Comparison of ENCODE assay signal across 20 cellular contexts in the genomic region with DNA sequence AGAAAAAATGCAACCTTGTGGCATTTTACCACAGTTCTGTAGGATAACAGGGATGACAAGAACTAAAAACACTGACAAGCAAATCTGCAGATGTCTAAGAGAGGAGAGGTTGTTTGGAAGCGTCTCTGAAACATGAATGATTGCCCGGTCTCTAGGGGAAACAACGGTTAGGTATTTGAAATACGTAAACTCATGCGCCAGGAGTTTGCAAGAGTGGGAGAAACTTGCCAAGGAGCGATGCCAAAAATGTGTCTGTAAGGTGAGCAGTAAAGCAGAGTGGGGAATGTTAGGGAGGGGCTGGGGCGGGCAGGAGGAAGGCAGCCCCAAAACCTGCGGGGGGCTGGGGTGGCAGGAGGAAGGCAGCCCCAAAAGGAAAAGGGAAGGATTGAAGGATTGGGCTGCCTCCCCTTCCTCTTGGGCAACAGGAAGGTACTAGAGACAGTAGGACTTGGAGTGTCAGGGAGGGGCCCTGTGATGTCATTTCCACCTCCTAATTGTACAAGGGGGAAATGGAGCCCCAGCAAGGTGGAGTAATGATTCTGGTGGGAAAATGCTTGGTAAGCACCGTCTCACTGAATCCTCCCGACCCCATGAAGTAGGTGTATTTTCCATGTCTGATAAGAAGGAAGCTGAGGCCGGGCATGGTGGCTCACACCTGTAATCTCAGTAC. TPM values are rescaled to one million over a fixed set of nuclear protein-coding genes. Genes with fewer than 3 reads are reported as not detected.
DNase-seq lines count a peak whose midpoint lies in the region; ATAC-seq, FAIRE-seq and TF ChIP-seq lines count a peak whose summit lies in the region.
"Had no signal": no experiment of that assay in that cellular context is flagged by ENCODE, and none has a peak within 500 bp of the region (broad histone marks: within the 10 kb centered on the region; RNA-seq: fewer than 3 reads in every experiment).

No MANE protein-coding gene starts in this region.

- no peak overlapping the region for H3K14ac ChIP-seq in H1 (ENCODE audit: insufficient read length)

- H3K4me1 ChIP-seq in H1 (replicated peaks in 1 of 4; ENCODE audit: control insufficient read depth in 3 of 4, insufficient read depth in 4 of 4, low read length in 3 of 4) (peaks cover 2 to 11% (median 8%) of the 10 kb centered on the region in 4 experiments; a peak in 6 of 7 replicates), keratinocyte (ENCODE audit: control insufficient read depth, extremely low read depth, insufficient read depth, low read length) (peaks cover 35% of the 10 kb centered on the region), rectal smooth muscle tissue (ENCODE audit: control insufficient read depth, insufficient read depth, low read length) (peaks cover 3% of the 10 kb centered on the region), kidney (ENCODE audit: control insufficient read depth in 1 of 2, insufficient read depth in 1 of 2, low read depth in 1 of 2, low read length in 2 of 2) (peaks cover 3 to 4% of the 10 kb centered on the region in 2 donors)

- H4K5ac ChIP-seq in H1 (ENCODE audit: insufficient read length, low read depth, low read length) = no peak overlapping the region

- H3K9me1 ChIP-seq in keratinocyte (ENCODE audit: control insufficient read depth, extremely low read depth, insufficient read depth, low read length) = peaks cover 3% of the 10 kb centered on the region

- WGBS in H1 (ENCODE audit: extremely low coverage in 1 of 2, insufficient coverage in 1 of 2, insufficient read length in 1 of 2, insufficient replicate concordance in 2 of 2, low coverage in 1 of 2, low lambda C conversion rate in 2 of 2, missing lambda C conversion rate in 1 of 2), 2 experiments = 90% methylated on average over 9 of the region's 11 CpGs; no CpG with 5 or more reads in 1 of the 2 experiments

- no peaks in the 10 kb centered on the region for H3K79me1 ChIP-seq in H1 (ENCODE audit: low read depth, low read length)

- H2BK5ac ChIP-seq in H1 (ENCODE audit: low read depth, low read length) = no peak overlapping the region

- POLR2A ChIA-PET in H1 (lab: Charles Lee; ENCODE audit: partially characterized antibody) = interaction anchor here (0.9 kb wide), 1 partner anchor 33 kb away, joined by 3 read pairs; the partner anchor contains the start of gene PLEKHA1

- TF ChIP-seq EP300 in Ishikawa (IDR thresholded peaks at IDR 0.05; ENCODE audit: borderline replicate concordance) (no peak), H1 (IDR thresholded peaks at IDR 0.05; ENCODE audit: borderline replicate concordance in 1 of 2, low read depth in 2 of 2, low read length in 2 of 2) (no peak)

- TF ChIP-seq POLR2A in H1 (IDR thresholded peaks at IDR 0.05; ENCODE audit: control extremely low read depth in 1 of 2, low read depth in 2 of 2, low read length in 2 of 2) = no peak

- CTCF ChIA-PET in H1 (lab: Charles Lee; ENCODE audit: partially characterized antibody) = interaction anchor here (1.8 to 4.4 kb wide), 3 partner anchors 12 to 224 kb away, joined by 7 to 32 read pairs (median 8); no protein-coding TSS in a partner anchor

- H2AK5ac ChIP-seq in H1 (ENCODE audit: low read depth, low read length) = no peak overlapping the region

- intact Hi-C loops in kidney (cut with DNase I) = no loop called here

- no peak overlapping the region for H3K4ac ChIP-seq in H1 (replicated peaks; ENCODE audit: insufficient read length, low read depth, low read length)

- H4K8ac ChIP-seq in H1 (ENCODE audit: extremely low read depth, insufficient read depth, low read length) = no peak overlapping the region

- TF ChIP-seq CTCF in H1 (IDR thresholded peaks at IDR 0.05; ENCODE audit: control extremely low read depth in 1 of 3, insufficient read depth in 1 of 3, low read depth in 1 of 3, low read length in 3 of 3) = no peak
- no peak for TF ChIP-seq CTCF in keratinocyte (optimal IDR thresholded peaks at IDR 0.05 in 1 of 3, IDR thresholded peaks at IDR 0.05 in 1 of 3, conservative IDR thresholded peaks at IDR 0.05 in 1 of 3; ENCODE audit: extremely low read depth in 1 of 3, insufficient read depth in 2 of 3, low read length in 3 of 3)
- TF ChIP-seq CTCF in kidney (IDR thresholded peaks at IDR 0.05; ENCODE audit: borderline replicate concordance, extremely low read depth, insufficient read depth) = no peak

- H2BK12ac ChIP-seq in H1 (ENCODE audit: low read depth, low read length) = no peak overlapping the region

- peaks cover 2 to 8% of the 10 kb centered on the region in 2 experiments; a peak in 3 of 4 replicates for H3K9me3 ChIP-seq in H1 (ENCODE audit: insufficient read depth in 2 of 2, low read depth in 1 of 2, low read length in 1 of 2)
- no peaks in the 10 kb centered on the region for H3K9me3 ChIP-seq in keratinocyte (ENCODE audit: control insufficient read depth, low read depth, low read length)
- no peaks in the 10 kb centered on the region for H3K9me3 ChIP-seq in kidney (ENCODE audit: control insufficient read depth in 1 of 2, low read length in 2 of 2)
- H3K9me3 ChIP-seq: ovary had no signal

- H4K20me1 ChIP-seq in H1 (replicated peaks in 1 of 2; ENCODE audit: control insufficient read depth in 1 of 2, insufficient read depth in 2 of 2, low read length in 2 of 2) (no peaks in the 10 kb centered on the region), keratinocyte (ENCODE audit: control insufficient read depth, extremely low read depth, insufficient read depth, low read length) (no peaks in the 10 kb centered on the region)

- H3K9ac ChIP-seq in H1 (replicated peaks in 1 of 4; ENCODE audit: extremely low read depth in 1 of 4, low read depth in 3 of 4, low read length in 3 of 4) (no peak overlapping the region), keratinocyte (ENCODE audit: control insufficient read depth, extremely low read depth, insufficient read depth, low read length) (no peak overlapping the region), rectal smooth muscle tissue (ENCODE audit: low read length) (no peak overlapping the region), kidney (ENCODE audit: low read length in 2 of 2) (no peak overlapping the region)

- no peak overlapping the region for H3K23ac ChIP-seq in H1 (ENCODE audit: insufficient read length)

- H2BK120ac ChIP-seq in H1 (replicated peaks; ENCODE audit: low read depth, low read length) = no peak overlapping the region

- no peak overlapping the region for H3K4me3 ChIP-seq in H1 (ENCODE audit: extremely low read depth in 1 of 4, insufficient read depth in 2 of 4, low read depth in 3 of 4, low read length in 4 of 4)
- no peak overlapping the region for H3K4me3 ChIP-seq in keratinocyte (ENCODE audit: control insufficient read depth in 2 of 3, extremely low read depth in 1 of 3, insufficient read depth in 2 of 3, low read depth in 1 of 3, low read length in 3 of 3)
- no peak overlapping the region for H3K4me3 ChIP-seq in rectal smooth muscle tissue (ENCODE audit: low read length)
- no peak overlapping the region for H3K4me3 ChIP-seq in kidney (ENCODE audit: low read length in 2 of 2)
- H3K4me3 ChIP-seq: coronary artery, ovary had no signal

- H2BK20ac ChIP-seq in H1 (ENCODE audit: low read length) = no peak overlapping the region

- H2BK15ac ChIP-seq in H1 (ENCODE audit: low read length) = no peak overlapping the region

- TF ChIP-seq RAD21 in Ishikawa (IDR thresholded peaks at IDR 0.05; ENCODE audit: low read depth) = no peak
- no peak for TF ChIP-seq RAD21 in H1 (IDR thresholded peaks at IDR 0.05 in 1 of 2, conservative IDR thresholded peaks at IDR 0.05 in 1 of 2; ENCODE audit: low read depth in 2 of 2, low read length in 2 of 2)

- no peak overlapping the region; the same call in 1 of the 2 replicates for H3K18ac ChIP-seq in H1 (ENCODE audit: extremely low read depth, low read length)

- no peak for DNase-seq in H1 (ENCODE audit: low read depth in 1 of 2, low spot score in 2 of 2)
- no peak for DNase-seq in keratinocyte (ENCODE audit: low read depth, low spot score)
- no peak for DNase-seq in AG08395 (ENCODE audit: low spot score)
- no peak for DNase-seq in kidney
- DNase-seq in HUDEP-2 (lab: John Stamatoyannopoulos, UW; ENCODE audit: unreplicated experiment in 76 of 76) = no peak
- DNase-seq: aorta; CD8-positive, alpha-beta memory T cell; NCI-H1105 treated with DMSO at 0.1 percent for 48 hours; NK-92 treated with Interleukin-12 subunit alpha and Interleukin-12 subunit beta, amount 100 ng/mL, for 24 hours; SHP77; stimulated activated CD4-positive, alpha-beta T cell treated with anti-CD3 and anti-CD28 coated beads, Interleukin-12 subunit alpha, Interleukin-12 subunit beta, amount 100 ng/mL, for 4 hours; stimulated activated naive B cell treated with anti-CD40 and anti-IgM and Interleukin-4, amounts not matched to agents 10 μg/mL and 1 μg/mL and 100 μg/mL, for 72 hours had no signal

- H3K4me2 ChIP-seq in H1 (ENCODE audit: insufficient read depth in 1 of 2, low read depth in 2 of 2, low read length in 2 of 2) = no peak overlapping the region
- H3K4me2 ChIP-seq in keratinocyte (ENCODE audit: control insufficient read depth, extremely low read depth, insufficient read depth, low read depth, low read length) = no peak overlapping the region

- dilution Hi-C loops in keratinocyte (cut with MboI; ENCODE audit: extremely low pct_ligation_motif_present, low sequenced_read_pairs) = no loop called here

- H3K79me2 ChIP-seq in H1 (ENCODE audit: control insufficient read depth in 1 of 2, insufficient read depth in 2 of 2, low read length in 2 of 2) (no peaks in the 10 kb centered on the region), keratinocyte (ENCODE audit: control insufficient read depth, insufficient read depth, low read length) (no peaks in the 10 kb centered on the region)

- FAIRE-seq in H1 (lab: Jason Lieb, UNC) (no peak), keratinocyte (lab: Jason Lieb, UNC) (no peak), kidney (lab: Jason Lieb, UNC) (no peak)
- FAIRE-seq: islet of Langerhans had no signal

- no peak overlapping the region for H4K91ac ChIP-seq in H1 (replicated peaks; ENCODE audit: insufficient read length, low read length)

- H3K56ac ChIP-seq in H1 (replicated peaks; ENCODE audit: insufficient read length, low read depth, low read length) = no peak overlapping the region

- no peak overlapping the region for H2AFZ ChIP-seq in H1 (ENCODE audit: low read length)
- peak overlapping the region; percentile 27 for H2AFZ ChIP-seq in keratinocyte (ENCODE audit: control insufficient read depth, low read length)

- ATAC-seq in activated CD4-positive, CD25-positive, alpha-beta regulatory T cell treated with anti-CD3 and anti-CD28 coated beads, Interleukin-2, amount 50 U/mL, for 24 hours = no peak
- ATAC-seq: stimulated activated naive B cell treated with anti-CD40 and anti-IgM and Interleukin-4, amounts not matched to agents 10 μg/mL and 1 μg/mL and 100 μg/mL, for 72 hours had no signal

- no peaks in the 10 kb centered on the region for H3K23me2 ChIP-seq in H1 (ENCODE audit: low read depth, low read length)

- H3K27me3 ChIP-seq in H1 (replicated peaks in 1 of 4; ENCODE audit: control insufficient read depth in 3 of 4, extremely low read depth in 1 of 4, insufficient read depth in 3 of 4, low read length in 3 of 4) (no peaks in the 10 kb centered on the region), keratinocyte (ENCODE audit: control insufficient read depth, extremely low read depth, insufficient read depth, low read length) (no peaks in the 10 kb centered on the region), rectal smooth muscle tissue (ENCODE audit: control insufficient read depth, insufficient read depth, low read length) (no peaks in the 10 kb centered on the region)
- H3K27me3 ChIP-seq: ovary had no signal

- H3K27ac ChIP-seq in H1 (ENCODE audit: low read depth, low read length) = no peak overlapping the region
- H3K27ac ChIP-seq in keratinocyte (ENCODE audit: control insufficient read depth, insufficient read depth, low read length) = no peak overlapping the region
- H3K27ac ChIP-seq in rectal smooth muscle tissue (ENCODE audit: low read depth, low read length) = peak overlapping the region; percentile 5
- no peak overlapping the region for H3K27ac ChIP-seq in kidney (ENCODE audit: low read depth in 2 of 2, low read length in 2 of 2)
- H3K27ac ChIP-seq: coronary artery, epithelial cell of prostate, HL-60, ovary had no signal

- H3K36me3 ChIP-seq in H1 (ENCODE audit: control insufficient read depth in 2 of 4, insufficient read depth in 4 of 4, low read length in 3 of 4) (no peaks in the 10 kb centered on the region), keratinocyte (ENCODE audit: control insufficient read depth in 2 of 2, extremely low read depth in 1 of 2, insufficient read depth in 2 of 2, low read length in 2 of 2) (no peaks in the 10 kb centered on the region), rectal smooth muscle tissue (ENCODE audit: control insufficient read depth, insufficient read depth, low read length) (no peaks in the 10 kb centered on the region), kidney (ENCODE audit: control insufficient read depth in 1 of 2, insufficient read depth in 2 of 2, low read length in 2 of 2) (no peaks in the 10 kb centered on the region)
- H3K36me3 ChIP-seq: ovary had no signal

RNA-seq across cellular contexts. Expression of gene PLEKHA1, which starts 33.2 kb away (rescaled TPM):
- total RNA-seq in H1 (2021; fragmentation: NEBNext Ultra II Directional; extraction: Animal tissue kit (Norgen Biotek cat#: 25700)) = 35.7 and 39.7 TPM in 2 replicates
- polyA plus RNA-seq in H1 (2011; rRNA removed) = 14.0 and 15.6 TPM in 2 replicates
- 24.9 TPM for polyA plus RNA-seq in H1 (2011; cell fraction: cytosol; rRNA removed)
- polyA plus RNA-seq in H1 (2011; cell fraction: nucleus; rRNA removed) = 15.6 TPM
- 17.3 to 25.7 TPM (median 20.8 TPM) in 4 replicates for polyA plus RNA-seq in H1 (2012, experiment 1 of 2)
- 1.4 TPM for polyA plus RNA-seq in H1 (2012, experiment 2 of 2)
- 19.0 TPM for polyA plus RNA-seq in H1 (2013, experiment 1 of 2)
- polyA plus RNA-seq in H1 (2013, experiment 2 of 2) = 18.0 TPM
- polyA minus RNA-seq in H1 (2011; rRNA and poly(A)+ RNA removed) = 25.4 and 53.1 TPM in 2 replicates
- 16.0 TPM for polyA minus RNA-seq in H1 (2011; cell fraction: cytosol; rRNA and poly(A)+ RNA removed)
- polyA minus RNA-seq in H1 (2011; cell fraction: nucleus; rRNA and poly(A)+ RNA removed) = 28.9 TPM
- polyA plus RNA-seq in keratinocyte = 52.8 to 66.7 TPM (median 55.8 TPM) in 3 replicates
- polyA plus RNA-seq in keratinocyte (2011; ENCODE audit: low read depth) = 39.8 TPM
- 46.8 and 78.7 TPM in 2 replicates for polyA plus RNA-seq in keratinocyte (2011; cell fraction: cytosol; rRNA removed)
- polyA plus RNA-seq in keratinocyte (2011; cell fraction: nucleus; rRNA removed) = 46.9 and 63.2 TPM in 2 replicates
- 40.4 and 50.6 TPM in 2 replicates for polyA plus RNA-seq in keratinocyte (2012; ENCODE audit: low replicate concordance)
- polyA minus RNA-seq in keratinocyte = 10.3 to 99.6 TPM (median 53.0 TPM) in 3 replicates
- polyA minus RNA-seq in keratinocyte (2011; cell fraction: cytosol; rRNA and poly(A)+ RNA removed) = 47.4 TPM
- polyA minus RNA-seq in keratinocyte (2011; cell fraction: nucleus; rRNA and poly(A)+ RNA removed) = 28.8 and 63.1 TPM in 2 replicates
- total RNA-seq in kidney = 168 TPM
- polyA plus RNA-seq in kidney (ENCODE audit: insufficient read depth, low read depth, low replicate concordance) = 19.5 TPM
